Comparison of ENCODE assay signal across 21 cellular contexts in genomic region chr3:56806407-56806806, GRCh38. TPM values are rescaled to one million over a fixed set of nuclear protein-coding genes. Genes with fewer than 3 reads are reported as not detected.
DNase-seq lines count a peak whose midpoint lies in the region; FAIRE-seq lines count a peak whose summit lies in the region.
"Had no signal": no experiment of that assay in that cellular context is flagged by ENCODE, and none has a peak within 500 bp of the region (broad histone marks: within the 10 kb centered on the region; RNA-seq: fewer than 3 reads in every experiment).

No MANE protein-coding gene starts in this region.

- no peak for FAIRE-seq in GM19239 (lab: Jason Lieb, UNC)
- FAIRE-seq: GM12891, small intestine had no signal

- POLR2A ChIA-PET in activated CD4-positive, alpha-beta memory T cell treated with anti-CD3 and anti-CD28 coated beads, Interleukin-2, amount 10 ng/mL, durations not matched to agents 7 days and 5 days (lab: Charles Lee): interaction anchor here (1.1 kb wide), 1 partner anchor 9 kb away, joined by 4 read pairs; no protein-coding TSS in a partner anchor

- peaks cover 12% of the 10 kb centered on the region for H3K4me1 Mint-ChIP-seq in activated CD4-positive, alpha-beta memory T cell treated with anti-CD3 and anti-CD28 coated beads, Interleukin-2, amount 10 ng/mL, durations not matched to agents 7 days and 5 days

- H3K9me3 Mint-ChIP-seq in activated CD4-positive, alpha-beta memory T cell treated with anti-CD3 and anti-CD28 coated beads, Interleukin-2, amount 10 ng/mL, durations not matched to agents 7 days and 5 days: no peaks in the 10 kb centered on the region
- H3K9me3 Mint-ChIP-seq: activated CD4-positive, alpha-beta T cell treated with anti-CD3 and anti-CD28 coated beads, Interleukin-2, amount 10 ng/mL, durations not matched to agents 7 days and 5 days; stimulated activated memory B cell treated with anti-CD40 and anti-IgM and Interleukin-4, amounts not matched to agents 10 μg/mL and 1 μg/mL and 100 μg/mL, for 72 hours had no signal

- H3K27ac Mint-ChIP-seq in activated CD4-positive, alpha-beta memory T cell treated with anti-CD3 and anti-CD28 coated beads, Interleukin-2, amount 10 ng/mL, durations not matched to agents 7 days and 5 days: no peak overlapping the region
- H3K27ac Mint-ChIP-seq: activated CD4-positive, alpha-beta T cell treated with anti-CD3 and anti-CD28 coated beads, Interleukin-2, amount 10 ng/mL, durations not matched to agents 7 days and 5 days; stimulated activated memory B cell treated with anti-CD40 and anti-IgM and Interleukin-4, amounts not matched to agents 10 μg/mL and 1 μg/mL and 100 μg/mL, for 72 hours had no signal

- H3K4me3 Mint-ChIP-seq in activated CD4-positive, alpha-beta memory T cell treated with anti-CD3 and anti-CD28 coated beads, Interleukin-2, amount 10 ng/mL, durations not matched to agents 7 days and 5 days: no peak overlapping the region
- H3K4me3 Mint-ChIP-seq: activated CD4-positive, alpha-beta T cell treated with anti-CD3 and anti-CD28 coated beads, Interleukin-2, amount 10 ng/mL, durations not matched to agents 7 days and 5 days; stimulated activated memory B cell treated with anti-CD40 and anti-IgM and Interleukin-4, amounts not matched to agents 10 μg/mL and 1 μg/mL and 100 μg/mL, for 72 hours had no signal

- CTCF ChIA-PET in activated CD4-positive, alpha-beta memory T cell treated with anti-CD3 and anti-CD28 coated beads, Interleukin-2, amount 10 ng/mL, durations not matched to agents 7 days and 5 days (lab: Charles Lee): interaction anchor here (1.9 kb wide), 1 partner anchor 182 kb away, joined by 11 read pairs; no protein-coding TSS in a partner anchor

- H3K36me3 Mint-ChIP-seq in activated CD4-positive, alpha-beta memory T cell treated with anti-CD3 and anti-CD28 coated beads, Interleukin-2, amount 10 ng/mL, durations not matched to agents 7 days and 5 days (ENCODE audit: low read depth): peaks cover 1% of the 10 kb centered on the region
- H3K36me3 Mint-ChIP-seq: stimulated activated memory B cell treated with anti-CD40 and anti-IgM and Interleukin-4, amounts not matched to agents 10 μg/mL and 1 μg/mL and 100 μg/mL, for 72 hours had no signal

- DNase-seq in NCI-H82 treated with DMSO at 0.1 percent for 48 hours (lab: John Stamatoyannopoulos, UW; ENCODE audit: unreplicated experiment) (peak; percentile 60), foreskin melanocyte (peak; percentile 82), pons (ENCODE audit: low spot score) (peak; percentile 89), GM03348 (ENCODE audit: low spot score) (no peak), GM19239 (ENCODE audit: insufficient read length, low spot score) (no peak)
- no peak for DNase-seq in activated CD4-positive, alpha-beta memory T cell treated with anti-CD3 and anti-CD28 coated beads, Interleukin-2, amount 10 ng/mL, durations not matched to agents 7 days and 5 days
- no peak for DNase-seq in effector CD4-positive, alpha-beta T cell
- DNase-seq: activated CD4-positive, alpha-beta T cell treated with anti-CD3 and anti-CD28 coated beads, Interleukin-2, amount 10 ng/mL, durations not matched to agents 7 days and 5 days; activated naive CD4-positive, alpha-beta T cell treated with anti-CD3 and anti-CD28 coated beads, Interleukin-2, amount 50 U/mL, for 16 hours; aorta; central memory CD4-positive, alpha-beta T cell; dermis blood vessel endothelial cell; DND-41; MV-4-11; NCI-H1694; NCI-H69; psoas muscle; RPMI8226; small intestine had no signal

- no peaks in the 10 kb centered on the region for H3K27me3 Mint-ChIP-seq in activated CD4-positive, alpha-beta memory T cell treated with anti-CD3 and anti-CD28 coated beads, Interleukin-2, amount 10 ng/mL, durations not matched to agents 7 days and 5 days
- H3K27me3 Mint-ChIP-seq: activated CD4-positive, alpha-beta T cell treated with anti-CD3 and anti-CD28 coated beads, Interleukin-2, amount 10 ng/mL, durations not matched to agents 7 days and 5 days; stimulated activated memory B cell treated with anti-CD40 and anti-IgM and Interleukin-4, amounts not matched to agents 10 μg/mL and 1 μg/mL and 100 μg/mL, for 72 hours had no signal

RNA-seq across cellular contexts. Expression of gene ARHGEF3, which starts 4.7 kb away (rescaled TPM):
- total RNA-seq in activated CD4-positive, alpha-beta memory T cell treated with anti-CD3 and anti-CD28 coated beads, Interleukin-2, amount 10 ng/mL, durations not matched to agents 7 days and 5 days: 10 to 100 TPM; 71.3 TPM

Comparison
In these comparisons a context has a peak if more than half of its experiments do, and no peak if none do; other contexts are left out.
1. DNase-seq: peak in NCI-H82 treated with DMSO at 0.1 percent for 48 hours (single experiment), foreskin melanocyte (single experiment) and pons (single experiment); none in GM03348 (single experiment), activated CD4-positive, alpha-beta memory T cell treated with anti-CD3 and anti-CD28 coated beads, Interleukin-2, amount 10 ng/mL, durations not matched to agents 7 days and 5 days (single experiment), GM19239 (single experiment) and effector CD4-positive, alpha-beta T cell (single experiment).